Comparison of ENCODE assay signal across 8 cellular contexts in the genomic region with DNA sequence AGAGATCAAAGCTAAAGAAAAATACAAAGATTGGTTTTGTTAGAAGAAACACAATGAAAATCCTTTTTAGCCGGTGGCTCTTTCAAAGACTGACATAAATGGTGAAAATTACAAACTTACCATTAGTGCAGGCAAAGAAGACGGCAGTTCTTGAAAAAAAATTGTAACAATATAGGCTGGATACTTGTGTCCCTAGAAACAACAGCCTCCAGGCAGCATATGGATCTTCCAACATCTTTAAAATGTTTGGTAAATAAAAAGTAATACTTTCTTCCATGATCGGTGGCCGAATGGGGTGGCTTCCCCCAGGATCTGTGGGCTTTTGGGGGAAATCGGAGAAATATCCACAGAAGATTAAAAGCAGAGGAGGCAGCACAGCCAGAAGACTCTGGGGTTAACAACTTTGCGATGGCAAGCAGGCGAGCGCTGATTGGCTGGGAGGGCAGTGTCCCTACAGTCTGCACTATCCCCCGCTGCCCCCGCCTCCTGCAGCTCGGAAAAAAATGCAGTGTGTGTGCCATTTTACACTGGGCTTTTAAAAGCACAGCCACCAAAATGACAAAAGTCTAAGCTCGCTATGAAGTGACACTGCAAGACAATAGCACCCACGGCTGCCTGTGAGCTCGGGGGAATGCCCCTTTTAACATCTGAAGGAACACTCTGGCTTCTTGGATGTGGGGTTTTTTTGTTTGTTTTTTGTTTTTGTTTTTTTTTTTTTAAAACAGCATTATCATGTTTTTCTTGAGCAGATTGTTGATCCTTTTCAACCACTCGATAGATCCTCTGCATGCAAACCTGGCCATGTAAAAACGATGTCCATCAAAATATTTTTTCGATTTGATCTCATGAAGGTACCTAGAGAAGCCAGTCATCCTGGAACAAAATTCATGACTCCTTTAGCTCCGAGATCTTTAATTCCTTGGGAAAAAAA. TPM values are rescaled to one million over a fixed set of nuclear protein-coding genes. Genes with fewer than 3 reads are reported as not detected.
A peak's percentile ranks its signal among the peaks of the same experiment; 100 is the strongest.
DNase-seq lines count a peak whose midpoint lies in the region; ATAC-seq and TF ChIP-seq lines count a peak whose summit lies in the region.

No MANE protein-coding gene starts in this region.

- intact Hi-C loops in adrenal gland (cut with DNase I): no loop called here
- intact Hi-C loops in heart right ventricle (cut with DNase I): loop anchor here in 8 of 10 donors (2.0 to 10.0 kb wide), 3 partner anchors 68 to 324 kb away; a partner anchor contains a TSS

- DNase-seq in NCI-H1417 treated with DMSO at 0.1 percent for 48 hours (lab: John Stamatoyannopoulos, UW): peak; percentile 37
- DNase-seq in adrenal gland: peak; percentile 93 to 99 (median 97)
- peak; percentile 93 to 96 for DNase-seq in heart right ventricle
- DNase-seq in pons (ENCODE audit: low spot score): peak; percentile 97
- DNase-seq in type B pancreatic cell (ENCODE audit: extremely low spot score, unreplicated experiment): peak; percentile 86

- H4K20me1 ChIP-seq in SU-DHL-6 (ENCODE audit: low read depth, low read length): no peaks in the 10 kb centered on the region

- WGBS in adrenal gland, 4 donors: 0% methylated on average over 16 to 18 of the region's 18 CpGs
- WGBS in heart right ventricle, 2 donors: 0 to 1% methylated on average over 18 of the region's 18 CpGs

- peak overlapping the region; percentile 95 for H2AFZ ChIP-seq in SU-DHL-6 (ENCODE audit: low read depth, low read length, severe bottlenecking)

- H3K4me3 Mint-ChIP-seq in type B pancreatic cell: no peak overlapping the region

- H3K9me3 ChIP-seq in SU-DHL-6 (ENCODE audit: insufficient read depth, low read length) (no peaks in the 10 kb centered on the region), adrenal gland (replicated peaks in 1 of 3) (no peaks in the 10 kb centered on the region), heart right ventricle (peaks cover 0 to 3% (median 0%) of the 10 kb centered on the region in 11 donors)

- H3K4me3 ChIP-seq in GM12875 (ENCODE audit: low read depth, low read length): peak overlapping the region; percentile 57
- H3K4me3 ChIP-seq in SU-DHL-6 (ENCODE audit: insufficient read depth, low read length, poor library complexity, severe bottlenecking): peak overlapping the region; percentile 64
- peak overlapping the region; percentile 7 to 87 (median 68) for H3K4me3 ChIP-seq in adrenal gland
- peak overlapping the region; percentile 46 to 91 (median 72) for H3K4me3 ChIP-seq in heart right ventricle

- TF ChIP-seq CTCF in GM12875 (IDR thresholded peaks at IDR 0.05; ENCODE audit: borderline replicate concordance, insufficient read depth, low read depth, low read length) (no peak), SU-DHL-6 (IDR thresholded peaks at IDR 0.05; ENCODE audit: insufficient read depth, low read length, poor library complexity, severe bottlenecking) (no peak), adrenal gland (IDR thresholded peaks at IDR 0.05) (peak in 1 of 6 experiments; percentile 7), heart right ventricle (IDR thresholded peaks at IDR 0.05) (no peak), type B pancreatic cell (conservative IDR thresholded peaks at IDR 0.05) (no peak)

- no peaks in the 10 kb centered on the region for H3K9me3 Mint-ChIP-seq in type B pancreatic cell

- peak in 1 of 2 donors; percentile 93 for TF ChIP-seq POLR2A in adrenal gland (IDR thresholded peaks at IDR 0.05)

- H3K4me2 ChIP-seq in SU-DHL-6 (ENCODE audit: low read depth, low read length, poor library complexity, severe bottlenecking): peak overlapping the region; percentile 99

- H3F3A ChIP-seq in SU-DHL-6 (ENCODE audit: insufficient read depth): peaks cover 20% of the 10 kb centered on the region

- H3K27me3 ChIP-seq in SU-DHL-6 (ENCODE audit: low read length): no peaks in the 10 kb centered on the region
- no peaks in the 10 kb centered on the region for H3K27me3 ChIP-seq in adrenal gland
- no peaks in the 10 kb centered on the region for H3K27me3 ChIP-seq in heart right ventricle

- peaks cover 7% of the 10 kb centered on the region; the same call in 1 of the 2 replicates for H3K36me3 ChIP-seq in SU-DHL-6 (ENCODE audit: low read length)
- H3K36me3 ChIP-seq in adrenal gland (replicated peaks in 1 of 2): no peaks in the 10 kb centered on the region
- H3K36me3 ChIP-seq in heart right ventricle: no peaks in the 10 kb centered on the region

- H3K27ac ChIP-seq in SU-DHL-6 (ENCODE audit: low read depth, low read length) (peak overlapping the region; percentile 87), adrenal gland (peak overlapping the region; percentile 31 to 92 (median 82)), heart right ventricle (peak overlapping the region; percentile 60 to 92 (median 87))

- no peaks in the 10 kb centered on the region for H3K9me2 ChIP-seq in SU-DHL-6 (replicated peaks; ENCODE audit: insufficient read depth, low read length)

- H3K27ac Mint-ChIP-seq in type B pancreatic cell: no peak overlapping the region

- ATAC-seq in HG02763 (IDR thresholded peaks at IDR 0.05; ENCODE audit: unreplicated experiment) (peak; percentile 98), heart right ventricle (peak; percentile 99 to 100 (median 99))

- peaks cover 8 to 29% of the 10 kb centered on the region in 2 donors for H3K4me1 ChIP-seq in adrenal gland (replicated peaks in 1 of 2)
- H3K4me1 ChIP-seq in heart right ventricle: peaks cover 0 to 33% (median 19%) of the 10 kb centered on the region in 9 donors

- peaks cover 46% of the 10 kb centered on the region for H3K79me2 ChIP-seq in SU-DHL-6 (ENCODE audit: insufficient read depth, low read length)

- no peaks in the 10 kb centered on the region for H3K27me3 Mint-ChIP-seq in type B pancreatic cell

- peaks cover 7% of the 10 kb centered on the region for H3K4me1 Mint-ChIP-seq in type B pancreatic cell (ENCODE audit: unreplicated experiment)

- H3K36me3 Mint-ChIP-seq in type B pancreatic cell: peaks cover 6% of the 10 kb centered on the region

- peak overlapping the region; percentile 55 for H3K9ac ChIP-seq in SU-DHL-6 (ENCODE audit: low read length)

RNA-seq across cellular contexts. Expression of a gene that starts 31.7 kb away (rescaled TPM):
- 10 to 100 TPM; 10.9 to 43.6 (median 24.4) TPM for total RNA-seq in adrenal gland
- 10 to 100 TPM; 16.5 to 27.8 (median 19.3) TPM for polyA plus RNA-seq in adrenal gland
- 10 to 100 TPM; 16.3 to 25.4 (median 19.5) TPM for total RNA-seq in heart right ventricle
- polyA plus RNA-seq in heart right ventricle: 10 to 100 TPM in 1 of 2 donors, 1 to 10 TPM in 1; 8.4 to 18.8 TPM
- total RNA-seq in type B pancreatic cell (ENCODE audit: low replicate concordance): 42.4 and 47.1 TPM in 2 replicates

Comparison
In these comparisons a context has a peak if more than half of its experiments do, and no peak if none do; other contexts are left out.
1. Peak in every context shown above with its lines: DNase-seq, ATAC-seq, H3K4me3 ChIP-seq and H3K27ac ChIP-seq.
2. DNase-seq: peak in every context shown above with its lines; median percentile 97 in adrenal gland; 97 in pons; 94 in heart right ventricle; 86 in type B pancreatic cell; 37 in NCI-H1417 treated with DMSO at 0.1 percent for 48 hours.
3. intact Hi-C loops: an anchor here in heart right ventricle (2.0 to 10.0 kb wide); none called in adrenal gland.